ENCODE assay signal across 14 cellular contexts in genomic region chr11:1484716-1485503, GRCh38. TPM values are rescaled to one million over a fixed set of nuclear protein-coding genes. Genes with fewer than 3 reads are reported as not detected.
DNase-seq lines count a peak whose midpoint lies in the region; ATAC-seq and TF ChIP-seq lines count a peak whose summit lies in the region.
"Had no signal": no experiment of that assay in that cellular context is flagged by ENCODE, and none has a peak within 500 bp of the region (broad histone marks: within the 10 kb centered on the region; RNA-seq: fewer than 3 reads in every experiment).

No MANE protein-coding gene starts in this region.

- H3K36me3 ChIP-seq in stomach = peaks cover 5 to 21% (median 13%) of the 10 kb centered on the region in 4 donors
- H3K36me3 ChIP-seq in OCI-LY7 (ENCODE audit: insufficient read depth, low read length) = no peaks in the 10 kb centered on the region
- H3K36me3 ChIP-seq: pancreas had no signal

- H3K27me3 ChIP-seq in stomach = no peaks in the 10 kb centered on the region
- H3K27me3 ChIP-seq: pancreas had no signal

- intact Hi-C loops in left colon (cut with DNase I, micrococcal nuclease) (no loop called here), stomach (cut with DNase I; ENCODE audit: low total_unique reads) (no loop called here), OCI-LY7 (cut with micrococcal nuclease; ENCODE audit: unreplicated experiment) (no loop called here)

- no peak for TF ChIP-seq EP300 in stomach (IDR thresholded peaks at IDR 0.05)

- no peak for TF ChIP-seq POLR2A in stomach (IDR thresholded peaks at IDR 0.05)

- H3K36me3 Mint-ChIP-seq in activated T-helper 17 cell treated with anti-CD3 and anti-CD28 coated beads, Interleukin-2, amount 50 U/mL, for 72 hours (ENCODE audit: low read depth) = peaks cover 5% of the 10 kb centered on the region
- H3K36me3 Mint-ChIP-seq: T-cell had no signal

- no peaks in the 10 kb centered on the region for H3K9me2 ChIP-seq in OCI-LY7 (ENCODE audit: insufficient read depth, low read length)

- H3K27ac Mint-ChIP-seq in activated T-helper 17 cell treated with anti-CD3 and anti-CD28 coated beads, Interleukin-2, amount 50 U/mL, for 72 hours = peak overlapping the region; percentile 21

- H3K4me3 Mint-ChIP-seq in activated T-helper 17 cell treated with anti-CD3 and anti-CD28 coated beads, Interleukin-2, amount 50 U/mL, for 72 hours = no peak overlapping the region
- H3K4me3 Mint-ChIP-seq: T-cell had no signal

- H3K4me1 Mint-ChIP-seq in activated T-helper 17 cell treated with anti-CD3 and anti-CD28 coated beads, Interleukin-2, amount 50 U/mL, for 72 hours = peaks cover 7% of the 10 kb centered on the region

- BruUV-seq in OCI-LY7 (replicated peaks; lab: Mats Ljungman, UMichigan) = no TSS peak

- H3K4me3 ChIP-seq in stomach (peak overlapping the region; percentile 39 to 44 (median 40)), OCI-LY7 (ENCODE audit: low read depth, low read length, poor library complexity, severe bottlenecking) (no peak overlapping the region)
- H3K4me3 ChIP-seq: pancreas had no signal

- 0 out of 3 replicates have a peak, but pooled peaks have one; percentile 6 for TF ChIP-seq CTCF in GM12872 (IDR thresholded peaks at IDR 0.05; ENCODE audit: insufficient read depth, low read depth, low read length)
- TF ChIP-seq CTCF in stomach (IDR thresholded peaks at IDR 0.05) = no peak
- TF ChIP-seq CTCF in OCI-LY7 (conservative IDR thresholded peaks at IDR 0.05; ENCODE audit: low read length) = no peak

- H3K9me3 ChIP-seq in stomach (no peaks in the 10 kb centered on the region), OCI-LY7 (ENCODE audit: low read length) (no peaks in the 10 kb centered on the region)
- H3K9me3 ChIP-seq: pancreas had no signal

- no peak overlapping the region for H3K4me2 ChIP-seq in OCI-LY7 (ENCODE audit: low read length)

- H3K79me2 ChIP-seq in OCI-LY7 (ENCODE audit: insufficient read depth, low read depth, low read length) = no peaks in the 10 kb centered on the region

- H3K27me3 Mint-ChIP-seq in activated T-helper 17 cell treated with anti-CD3 and anti-CD28 coated beads, Interleukin-2, amount 50 U/mL, for 72 hours = no peaks in the 10 kb centered on the region
- H3K27me3 Mint-ChIP-seq: T-cell had no signal

- peaks cover 70 to 99% (median 90%) of the 10 kb centered on the region in 4 donors for H3K4me1 ChIP-seq in stomach
- H3K4me1 ChIP-seq in OCI-LY7 (ENCODE audit: insufficient read depth, low read length, poor library complexity, severe bottlenecking) = no peaks in the 10 kb centered on the region

- no peaks in the 10 kb centered on the region; the same call in 1 of the 2 replicates for H4K20me1 ChIP-seq in OCI-LY7 (ENCODE audit: insufficient read depth, low read length)

- H3K9me3 Mint-ChIP-seq in activated T-helper 17 cell treated with anti-CD3 and anti-CD28 coated beads, Interleukin-2, amount 50 U/mL, for 72 hours = no peaks in the 10 kb centered on the region
- H3K9me3 Mint-ChIP-seq: T-cell had no signal

- in situ Hi-C loops in KBM-7 (cut with MboI; ENCODE audit: low pct_unique_long_range_greater_than_20kb, low sequenced_read_pairs) = no loop called here

- CTCF ChIA-PET in OCI-LY7 (lab: Charles Lee; ENCODE audit: unreplicated experiment) = no interaction called here

- no peak for ATAC-seq in activated T-helper 17 cell treated with anti-CD3 and anti-CD28 coated beads, Interleukin-2, amount 50 U/mL, for 72 hours (replicated peaks)
- ATAC-seq in left colon = peak; percentile 30

- POLR2A ChIA-PET in OCI-LY7 (lab: Charles Lee) = no interaction called here

- no peak overlapping the region for H2AFZ ChIP-seq in OCI-LY7 (ENCODE audit: low read length)

- H3K27ac ChIP-seq in stomach (peak overlapping the region in 4 of 5 donors; percentile 70 to 84 (median 84)), OCI-LY7 (ENCODE audit: low read depth, low read length, poor library complexity, severe bottlenecking) (no peak overlapping the region)

- peak; percentile 27 to 40 for DNase-seq in left colon
- DNase-seq in stomach = no peak
- DNase-seq in DMS153 treated with DMSO at 0.1 percent for 48 hours (lab: John Stamatoyannopoulos, UW; ENCODE audit: unreplicated experiment) = no peak
- DNase-seq in OCI-LY7 (ENCODE audit: low spot score) = no peak
- no peak for DNase-seq in KBM-7
- no peak for DNase-seq in NCI-H2029 (lab: John Stamatoyannopoulos, UW)
- DNase-seq: activated CD4-positive, alpha-beta T cell treated with anti-CD3 and anti-CD28 coated beads, Interleukin-2, amount 50 U/mL, for 1 hour; activated gamma-delta T cell treated with Interleukin-2 at 50 U/mL for 16 hours; NCI-H1694; stimulated activated CD4-positive, alpha-beta T cell treated with anti-CD3 and anti-CD28 coated beads, Interleukin-2, amount 100 ng/mL, for 48 hours; T-cell had no signal

- WGBS in stomach, 5 donors = 58 to 73% (median 64%) methylated on average over 19 to 20 of the region's 20 CpGs

RNA-seq across cellular contexts. Expression of gene MOB2, which starts 1.7 kb away (rescaled TPM):
- total RNA-seq in activated T-helper 17 cell treated with anti-CD3 and anti-CD28 coated beads, Interleukin-2, amount 50 U/mL, for 72 hours = 10 to 100 TPM; 24.5 to 26.7 TPM
- 10 to 100 TPM; 48.3 to 55.8 TPM for total RNA-seq in left colon
- 10 to 100 TPM; 11.3 to 40.6 (median 18.1) TPM for total RNA-seq in stomach
- polyA plus RNA-seq in stomach = 10 to 100 TPM; 27.9 to 46.3 (median 37.3) TPM
- total RNA-seq in OCI-LY7 (2014; rRNA removed; shearing (Covaris generic)) = 26.4 and 27.5 TPM in 2 replicates
- 22.4 and 22.6 TPM in 2 replicates for total RNA-seq in OCI-LY7 (2022)

Comparison
In these comparisons a context has a peak if more than half of its experiments do, and no peak if none do; other contexts are left out.
1. DNase-seq: peak in left colon (2 of 2); none in stomach (single experiment), DMS153 treated with DMSO at 0.1 percent for 48 hours (single experiment), OCI-LY7 (single experiment), KBM-7 (single experiment) and NCI-H2029 (single experiment).